In genomic region chr2:10592652-10593051, GRCh38 we compare ENCODE assay signal across 32 cellular contexts.
"Had no signal": no experiment of that assay in that cellular context is flagged by ENCODE, and none has a peak within 500 bp of the region (broad histone marks: within the 10 kb centered on the region; RNA-seq: fewer than 3 reads in every experiment).

No MANE protein-coding gene starts in this region.

- DNase-seq: activated CD4-positive, alpha-beta memory T cell treated with anti-CD3 and anti-CD28 coated beads, Interleukin-2, amount 10 ng/mL, durations not matched to agents 7 days and 5 days; activated CD4-positive, alpha-beta T cell treated with anti-CD3 and anti-CD28 coated beads for 1 hour; activated CD4-positive, alpha-beta T cell treated with anti-CD3 and anti-CD28 coated beads for 4 hours; activated CD4-positive, alpha-beta T cell treated with anti-CD3 and anti-CD28 coated beads, Interleukin-2, amount 10 ng/mL, durations not matched to agents 7 days and 5 days; activated CD4-positive, alpha-beta T cell treated with anti-CD3 and anti-CD28 coated beads, Interleukin-2, amount 50 U/mL, for 4 hours; activated CD8-positive, alpha-beta memory T cell treated with anti-CD3 and anti-CD28 coated beads, Interleukin-2, amount 50 U/mL, for 48 hours; activated gamma-delta T cell; activated naive CD4-positive, alpha-beta T cell; activated naive CD4-positive, alpha-beta T cell treated with anti-CD3 and anti-CD28 coated beads, Interleukin-2, amount 10 ng/mL, durations not matched to agents 7 days and 5 days; activated T-cell treated with anti-CD3 and anti-CD28 coated beads for 4 hours; activated T-cell treated with anti-CD3 and anti-CD28 coated beads, Interleukin-2, amount 50 U/mL, for 24 hours; activated T-cell treated with anti-CD3 and anti-CD28 coated beads, Interleukin-2, amount 50 U/mL, for 72 hours; adrenal gland; amygdala; aorta; body of pancreas; caudate nucleus; cerebellar nuclear complex; colonic mucosa; dorsolateral prefrontal cortex; effector memory CD4-positive, alpha-beta T cell; endodermal cell; foreskin keratinocyte; gastrocnemius medialis; glutamatergic neuron; heart left ventricle; T-helper 1 cell; T-helper 2 cell had no signal

- H3K36me3 ChIP-seq: colonic mucosa had no signal

- H3K4me3 Mint-ChIP-seq: activated CD4-positive, alpha-beta memory T cell treated with anti-CD3 and anti-CD28 coated beads, Interleukin-2, amount 10 ng/mL, durations not matched to agents 7 days and 5 days; activated CD4-positive, alpha-beta T cell treated with anti-CD3 and anti-CD28 coated beads, Interleukin-2, amount 10 ng/mL, durations not matched to agents 7 days and 5 days; activated naive CD4-positive, alpha-beta T cell treated with anti-CD3 and anti-CD28 coated beads, Interleukin-2, amount 10 ng/mL, durations not matched to agents 7 days and 5 days; activated naive CD8-positive, alpha-beta T cell; activated T-cell treated with anti-CD3 and anti-CD28 coated beads, Interleukin-2, amount 50 U/mL, for 24 hours; activated T-cell treated with anti-CD3 and anti-CD28 coated beads, Interleukin-2, amount 50 U/mL, for 72 hours; dendritic cell treated with granulocyte-macrophage colony-stimulating factor and Interleukin-4, amounts not matched to agents 40 ng/mL and 50 ng/mL, for 4 days; endodermal cell; WTC11 had no signal

- H3K4me1 ChIP-seq: adrenal gland, body of pancreas, colonic mucosa, gastrocnemius medialis, heart left ventricle had no signal

- H3K27ac ChIP-seq: adrenal gland, body of pancreas, colonic mucosa, dorsolateral prefrontal cortex, foreskin keratinocyte, gastrocnemius medialis, heart left ventricle had no signal

- H3K9me3 Mint-ChIP-seq: activated CD4-positive, alpha-beta memory T cell treated with anti-CD3 and anti-CD28 coated beads, Interleukin-2, amount 10 ng/mL, durations not matched to agents 7 days and 5 days; activated CD4-positive, alpha-beta T cell treated with anti-CD3 and anti-CD28 coated beads, Interleukin-2, amount 10 ng/mL, durations not matched to agents 7 days and 5 days; activated naive CD4-positive, alpha-beta T cell treated with anti-CD3 and anti-CD28 coated beads, Interleukin-2, amount 10 ng/mL, durations not matched to agents 7 days and 5 days; activated T-cell treated with anti-CD3 and anti-CD28 coated beads, Interleukin-2, amount 50 U/mL, for 24 hours; activated T-cell treated with anti-CD3 and anti-CD28 coated beads, Interleukin-2, amount 50 U/mL, for 72 hours; dendritic cell treated with granulocyte-macrophage colony-stimulating factor and Interleukin-4, amounts not matched to agents 40 ng/mL and 50 ng/mL, for 4 days had no signal

- H3K4me1 Mint-ChIP-seq: activated CD4-positive, alpha-beta memory T cell treated with anti-CD3 and anti-CD28 coated beads, Interleukin-2, amount 10 ng/mL, durations not matched to agents 7 days and 5 days; activated CD4-positive, alpha-beta T cell treated with anti-CD3 and anti-CD28 coated beads, Interleukin-2, amount 10 ng/mL, durations not matched to agents 7 days and 5 days; activated naive CD4-positive, alpha-beta T cell treated with anti-CD3 and anti-CD28 coated beads, Interleukin-2, amount 10 ng/mL, durations not matched to agents 7 days and 5 days; endodermal cell; WTC11 had no signal

- ATAC-seq: activated T-cell treated with anti-CD3 and anti-CD28 coated beads, Interleukin-2, amount 50 U/mL, for 72 hours; body of pancreas; esophagus mucosa; foreskin keratinocyte; gastrocnemius medialis; heart left ventricle; WTC11 had no signal

- H3K27me3 Mint-ChIP-seq: activated CD4-positive, alpha-beta memory T cell treated with anti-CD3 and anti-CD28 coated beads, Interleukin-2, amount 10 ng/mL, durations not matched to agents 7 days and 5 days; activated CD4-positive, alpha-beta T cell treated with anti-CD3 and anti-CD28 coated beads, Interleukin-2, amount 10 ng/mL, durations not matched to agents 7 days and 5 days; activated naive CD4-positive, alpha-beta T cell treated with anti-CD3 and anti-CD28 coated beads, Interleukin-2, amount 10 ng/mL, durations not matched to agents 7 days and 5 days; activated naive CD8-positive, alpha-beta T cell; activated T-cell treated with anti-CD3 and anti-CD28 coated beads, Interleukin-2, amount 50 U/mL, for 24 hours; dendritic cell treated with granulocyte-macrophage colony-stimulating factor and Interleukin-4, amounts not matched to agents 40 ng/mL and 50 ng/mL, for 4 days had no signal

- H3K27ac Mint-ChIP-seq: activated CD4-positive, alpha-beta memory T cell treated with anti-CD3 and anti-CD28 coated beads, Interleukin-2, amount 10 ng/mL, durations not matched to agents 7 days and 5 days; activated CD4-positive, alpha-beta T cell treated with anti-CD3 and anti-CD28 coated beads, Interleukin-2, amount 10 ng/mL, durations not matched to agents 7 days and 5 days; activated naive CD4-positive, alpha-beta T cell treated with anti-CD3 and anti-CD28 coated beads, Interleukin-2, amount 10 ng/mL, durations not matched to agents 7 days and 5 days; activated naive CD8-positive, alpha-beta T cell; activated T-cell treated with anti-CD3 and anti-CD28 coated beads, Interleukin-2, amount 50 U/mL, for 24 hours; dendritic cell treated with granulocyte-macrophage colony-stimulating factor and Interleukin-4, amounts not matched to agents 40 ng/mL and 50 ng/mL, for 4 days; endodermal cell had no signal

- H3K4me3 ChIP-seq: adrenal gland, body of pancreas, colonic mucosa, dorsolateral prefrontal cortex, gastrocnemius medialis, heart left ventricle had no signal

- H3K27me3 ChIP-seq: adrenal gland, body of pancreas, colonic mucosa, dorsolateral prefrontal cortex, foreskin keratinocyte, gastrocnemius medialis, heart left ventricle had no signal

- H3K9me3 ChIP-seq: adrenal gland, body of pancreas, colonic mucosa, gastrocnemius medialis, heart left ventricle had no signal
